ENCODE assay signal across 16 cellular contexts in genomic region chr1:97270508-97271307, GRCh38.
DNase-seq lines count a peak whose midpoint lies in the region; ATAC-seq, FAIRE-seq and TF ChIP-seq lines count a peak whose summit lies in the region.
"Had no signal": no experiment of that assay in that cellular context is flagged by ENCODE, and none has a peak within 500 bp of the region (broad histone marks: within the 10 kb centered on the region; RNA-seq: fewer than 3 reads in every experiment).

No MANE protein-coding gene starts in this region.

- H3K4me1 ChIP-seq in astrocyte (ENCODE audit: insufficient read depth, low read length) (peaks cover 4% of the 10 kb centered on the region), mesenchymal stem cell (ENCODE audit: control insufficient read depth, insufficient read depth, low read depth, low read length) (no peaks in the 10 kb centered on the region)

- no peak overlapping the region for H2BK15ac ChIP-seq in mesenchymal stem cell (ENCODE audit: low read depth, poor library complexity, severe bottlenecking)

- H3K27me3 Mint-ChIP-seq in astrocyte (ENCODE audit: low read depth, unreplicated experiment) = no peaks in the 10 kb centered on the region
- H3K27me3 Mint-ChIP-seq: dendritic cell treated with granulocyte-macrophage colony-stimulating factor and Interleukin-4, amounts not matched to agents 40 ng/mL and 50 ng/mL, for 4 days had no signal

- no peak overlapping the region for H3K4me3 Mint-ChIP-seq in astrocyte (ENCODE audit: unreplicated experiment)
- H3K4me3 Mint-ChIP-seq: dendritic cell treated with granulocyte-macrophage colony-stimulating factor and Interleukin-4, amounts not matched to agents 40 ng/mL and 50 ng/mL, for 4 days had no signal

- no peak overlapping the region for H2BK5ac ChIP-seq in mesenchymal stem cell (ENCODE audit: low read depth, low read length, poor library complexity, severe bottlenecking)

- H3K14ac ChIP-seq in mesenchymal stem cell (ENCODE audit: low read length in 2 of 2) = no peak overlapping the region

- H3K9me3 Mint-ChIP-seq in astrocyte (ENCODE audit: unreplicated experiment) = peaks cover 7% of the 10 kb centered on the region
- H3K9me3 Mint-ChIP-seq: dendritic cell treated with granulocyte-macrophage colony-stimulating factor and Interleukin-4, amounts not matched to agents 40 ng/mL and 50 ng/mL, for 4 days had no signal

- no peaks in the 10 kb centered on the region for H3K27me3 ChIP-seq in astrocyte (ENCODE audit: insufficient read depth, low read length)
- H3K27me3 ChIP-seq in mesenchymal stem cell (ENCODE audit: control insufficient read depth in 1 of 2, insufficient read depth in 1 of 2, low read length in 2 of 2) = no peaks in the 10 kb centered on the region
- H3K27me3 ChIP-seq: stomach had no signal

- H3K27ac Mint-ChIP-seq in astrocyte (ENCODE audit: unreplicated experiment) = no peak overlapping the region
- H3K27ac Mint-ChIP-seq: dendritic cell treated with granulocyte-macrophage colony-stimulating factor and Interleukin-4, amounts not matched to agents 40 ng/mL and 50 ng/mL, for 4 days had no signal

- peak; percentile 79 for DNase-seq in astrocyte (ENCODE audit: low read depth)
- DNase-seq in mesenchymal stem cell = peak; percentile 26
- DNase-seq in activated CD8-positive, alpha-beta memory T cell treated with anti-CD3 and anti-CD28 coated beads, Interleukin-2, amount 50 U/mL, for 4 hours = no peak
- DNase-seq in caudate nucleus (lab: John Stamatoyannopoulos, UW) = no peak
- DNase-seq: activated CD8-positive, alpha-beta memory T cell treated with anti-CD3 and anti-CD28 coated beads, Interleukin-2, amount 50 U/mL, for 48 hours; NCI-H1048; NCI-H2171 treated with DMSO at 0.1 percent for 48 hours; stomach had no signal

- 64% methylated on average over 3 of the region's 3 CpGs for WGBS in mesenchymal stem cell

- no peak overlapping the region for H2AFZ ChIP-seq in astrocyte (ENCODE audit: low read depth, low read length)
- no peak overlapping the region for H2AFZ ChIP-seq in mesenchymal stem cell (ENCODE audit: low read depth, low read length)

- no peak for TF ChIP-seq CTCF in astrocyte (IDR thresholded peaks at IDR 0.05; ENCODE audit: insufficient read depth, low read depth, low read length)

- H3K4ac ChIP-seq in mesenchymal stem cell (ENCODE audit: low read depth in 1 of 2, low read length in 2 of 2) = no peak overlapping the region

- H2BK12ac ChIP-seq in mesenchymal stem cell (ENCODE audit: low read length in 2 of 2) = no peak overlapping the region

- no peak overlapping the region for H3K18ac ChIP-seq in mesenchymal stem cell (ENCODE audit: low read depth in 1 of 2, low read length in 2 of 2)

- FAIRE-seq in astrocyte (lab: Jason Lieb, UNC) = peak; percentile 26
- FAIRE-seq: G401.6 had no signal

- H3K4me2 ChIP-seq in astrocyte (ENCODE audit: low read length) (no peak overlapping the region), mesenchymal stem cell (ENCODE audit: low read length, poor library complexity, severe bottlenecking) (no peak overlapping the region)

- peak; percentile 65 for ATAC-seq in GM19324 (IDR thresholded peaks at IDR 0.05; ENCODE audit: low FRiP score, unreplicated experiment)
- peak; percentile 69 for ATAC-seq in HG03432 (IDR thresholded peaks at IDR 0.05; ENCODE audit: unreplicated experiment)
- no peak for ATAC-seq in GM18517 (IDR thresholded peaks at IDR 0.05; ENCODE audit: unreplicated experiment)
- ATAC-seq: HCT116 had no signal

- H2AK5ac ChIP-seq in mesenchymal stem cell (ENCODE audit: low read length, severe bottlenecking) = no peak overlapping the region

- H3K9me3 ChIP-seq in astrocyte (ENCODE audit: insufficient read depth, low read depth, low read length) (no peaks in the 10 kb centered on the region), mesenchymal stem cell (ENCODE audit: control insufficient read depth, low read length) (no peaks in the 10 kb centered on the region)

- H4K20me1 ChIP-seq in astrocyte (ENCODE audit: insufficient read depth, low read length) = no peaks in the 10 kb centered on the region

- no peak overlapping the region for H3K23ac ChIP-seq in mesenchymal stem cell (ENCODE audit: low read length in 2 of 2)

- H3K36me3 ChIP-seq in astrocyte (ENCODE audit: insufficient read depth, low read length) = no peaks in the 10 kb centered on the region
- no peaks in the 10 kb centered on the region for H3K36me3 ChIP-seq in mesenchymal stem cell (ENCODE audit: control insufficient read depth in 1 of 2, insufficient read depth in 2 of 2, low read depth in 1 of 2, low read length in 2 of 2)
- H3K36me3 ChIP-seq: stomach had no signal

- H3K79me2 ChIP-seq in astrocyte (ENCODE audit: insufficient read depth, low read length) = no peaks in the 10 kb centered on the region

- H3K9ac ChIP-seq in astrocyte (ENCODE audit: low read length) (no peak overlapping the region), mesenchymal stem cell (ENCODE audit: low read length) (no peak overlapping the region)

- H3K4me3 ChIP-seq in astrocyte (ENCODE audit: insufficient read depth, low read depth, low read length) (no peak overlapping the region), mesenchymal stem cell (ENCODE audit: insufficient read depth in 1 of 2, low read depth in 1 of 2, low read length in 2 of 2) (no peak overlapping the region)
- H3K4me3 ChIP-seq: SK-N-MC, skin epidermis, stomach had no signal

- no peak overlapping the region for H4K91ac ChIP-seq in mesenchymal stem cell (ENCODE audit: low read length)

- H3K36me3 Mint-ChIP-seq in astrocyte (ENCODE audit: low read depth, unreplicated experiment) = peaks cover 5% of the 10 kb centered on the region

- H3K4me1 Mint-ChIP-seq in astrocyte (ENCODE audit: low read depth, unreplicated experiment) = peaks cover 20% of the 10 kb centered on the region

- H2BK120ac ChIP-seq in mesenchymal stem cell (ENCODE audit: low read depth, low read length) = no peak overlapping the region

- no peak overlapping the region for H4K8ac ChIP-seq in mesenchymal stem cell (ENCODE audit: low read length)

- no peaks in the 10 kb centered on the region for H3K79me1 ChIP-seq in mesenchymal stem cell (replicated peaks; ENCODE audit: low read length, poor library complexity, severe bottlenecking)

- H3K27ac ChIP-seq in astrocyte (ENCODE audit: low read depth, low read length) = no peak overlapping the region
- no peak overlapping the region for H3K27ac ChIP-seq in mesenchymal stem cell (ENCODE audit: low read length, poor library complexity, severe bottlenecking)
- H3K27ac ChIP-seq in caudate nucleus (ENCODE audit: low read depth, low read length) = no peak overlapping the region
- H3K27ac ChIP-seq: SK-N-MC, skin epidermis, stomach had no signal

Comparison
In these comparisons a context has a peak if more than half of its experiments do, and no peak if none do; other contexts are left out.
1. DNase-seq: peak in astrocyte (single experiment) and mesenchymal stem cell (single experiment); none in activated CD8-positive, alpha-beta memory T cell treated with anti-CD3 and anti-CD28 coated beads, Interleukin-2, amount 50 U/mL, for 4 hours (single experiment) and caudate nucleus (0 of 61).